ENCODE assay signal across 8 cellular contexts in genomic region chr19:35994868-35995654, GRCh38. TPM values are rescaled to one million over a fixed set of nuclear protein-coding genes. Genes with fewer than 3 reads are reported as not detected.
DNase-seq lines count a peak whose midpoint lies in the region; ATAC-seq, FAIRE-seq and TF ChIP-seq lines count a peak whose summit lies in the region.

A gene with protein sequence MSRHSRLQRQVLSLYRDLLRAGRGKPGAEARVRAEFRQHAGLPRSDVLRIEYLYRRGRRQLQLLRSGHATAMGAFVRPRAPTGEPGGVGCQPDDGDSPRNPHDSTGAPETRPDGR (plus strand): TSS chr19:35995188. CDS start chr19:35995275, 87 bp downstream.

- peaks cover 3 to 4% of the 10 kb centered on the region in 2 experiments for H3K36me3 ChIP-seq in keratinocyte (ENCODE audit: control insufficient read depth in 2 of 2, extremely low read depth in 1 of 2, insufficient read depth in 2 of 2, low read length in 2 of 2)

- no peaks in the 10 kb centered on the region for H3K9me1 ChIP-seq in keratinocyte (ENCODE audit: control insufficient read depth, extremely low read depth, insufficient read depth, low read length)

- H3K9me3 ChIP-seq in keratinocyte (ENCODE audit: control insufficient read depth, low read depth, low read length): no peaks in the 10 kb centered on the region

- peak within 1 kb of the TSS; percentile 98 for H2AFZ ChIP-seq in keratinocyte (ENCODE audit: control insufficient read depth, low read length)

- H4K20me1 ChIP-seq in keratinocyte (ENCODE audit: control insufficient read depth, extremely low read depth, insufficient read depth, low read length): no peaks in the 10 kb centered on the region

- dilution Hi-C loops in keratinocyte (cut with MboI; ENCODE audit: extremely low pct_ligation_motif_present, low sequenced_read_pairs): no loop called here

- H3K4me3 ChIP-seq in AG09309 (ENCODE audit: control insufficient read depth, low read depth, low read length) (peak within 1 kb of the TSS; percentile 84), keratinocyte (ENCODE audit: control insufficient read depth in 2 of 3, extremely low read depth in 1 of 3, insufficient read depth in 2 of 3, low read depth in 1 of 3, low read length in 3 of 3) (peak within 1 kb of the TSS; percentile 70 to 87 (median 77))

- DNase-seq in AG09309 (ENCODE audit: low read depth): peak; percentile 39
- DNase-seq in NCI-H345 treated with DMSO at 0.1 percent for 48 hours (lab: John Stamatoyannopoulos, UW; ENCODE audit: unreplicated experiment): peak; percentile 98
- DNase-seq in cerebellar cortex (ENCODE audit: low spot score): peak; percentile 97
- peak; percentile 42 for DNase-seq in keratinocyte (ENCODE audit: low read depth, low spot score)
- DNase-seq in stimulated activated CD4-positive, alpha-beta T cell treated with anti-CD3 and anti-CD28 coated beads, Interleukin-15, amount 100 ng/mL, for 1 hour (ENCODE audit: low read depth in 1 of 2, low spot score in 1 of 2): peak; percentile 79 to 89

- H3K27me3 ChIP-seq in keratinocyte (ENCODE audit: control insufficient read depth, extremely low read depth, insufficient read depth, low read length): no peaks in the 10 kb centered on the region

- H3K9ac ChIP-seq in keratinocyte (ENCODE audit: control insufficient read depth, extremely low read depth, insufficient read depth, low read length): peak within 1 kb of the TSS; percentile 68

- H3K79me2 ChIP-seq in keratinocyte (ENCODE audit: control insufficient read depth, insufficient read depth, low read length): peaks cover 20% of the 10 kb centered on the region

- peaks cover 24% of the 10 kb centered on the region for H3K4me1 ChIP-seq in keratinocyte (ENCODE audit: control insufficient read depth, extremely low read depth, insufficient read depth, low read length)

- peak within 1 kb of the TSS; percentile 60 for H3K27ac ChIP-seq in keratinocyte (ENCODE audit: control insufficient read depth, insufficient read depth, low read length)

- TF ChIP-seq CTCF in AG09309 (IDR thresholded peaks at IDR 0.05; ENCODE audit: control insufficient read depth, insufficient read depth, low read depth, low read length, missing control alignments) (no peak), keratinocyte (optimal IDR thresholded peaks at IDR 0.05 in 1 of 3, IDR thresholded peaks at IDR 0.05 in 1 of 3, conservative IDR thresholded peaks at IDR 0.05 in 1 of 3; ENCODE audit: extremely low read depth in 1 of 3, insufficient read depth in 2 of 3, low read length in 3 of 3) (no peak)

- peak; percentile 84 for ATAC-seq in GM18909 (IDR thresholded peaks at IDR 0.05; ENCODE audit: poor library complexity, unreplicated experiment)
- peak; percentile 85 for ATAC-seq in HG03196 (IDR thresholded peaks at IDR 0.05; ENCODE audit: unreplicated experiment)
- peak; percentile 92 for ATAC-seq in activated CD4-positive, CD25-positive, alpha-beta regulatory T cell treated with anti-CD3 and anti-CD28 coated beads, Interleukin-2, amount 50 U/mL, for 24 hours

- peak within 1 kb of the TSS; percentile 95 for H3K4me2 ChIP-seq in keratinocyte (ENCODE audit: control insufficient read depth, extremely low read depth, insufficient read depth, low read depth, low read length)

- FAIRE-seq in keratinocyte (lab: Jason Lieb, UNC): peak; percentile 80

RNA-seq across cellular contexts. Expression of the gene that starts here (rescaled TPM):
- 7.3 to 11.9 TPM (median 8.0 TPM) in 3 replicates for polyA plus RNA-seq in keratinocyte
- polyA plus RNA-seq in keratinocyte (2011; ENCODE audit: low read depth): 3.0 TPM
- 6.0 and 12.4 TPM in 2 replicates for polyA plus RNA-seq in keratinocyte (2011; cell fraction: cytosol; rRNA removed)
- 8.5 TPM in 2 replicates for polyA plus RNA-seq in keratinocyte (2011; cell fraction: nucleus; rRNA removed)
- polyA plus RNA-seq in keratinocyte (2012; ENCODE audit: low replicate concordance): 8.5 and 12.8 TPM in 2 replicates
- polyA minus RNA-seq in keratinocyte: 1.5 to 3.0 TPM (median 2.7 TPM) in 3 replicates
- 11.5 TPM for polyA minus RNA-seq in keratinocyte (2011; cell fraction: cytosol; rRNA and poly(A)+ RNA removed)
- 2.6 and 2.8 TPM in 2 replicates for polyA minus RNA-seq in keratinocyte (2011; cell fraction: nucleus; rRNA and poly(A)+ RNA removed)

Comparison
In these comparisons a context has a peak if more than half of its experiments do, and no peak if none do; other contexts are left out.
1. Peak in every context shown above with its lines: DNase-seq, ATAC-seq, H3K4me3 ChIP-seq and H3K27ac ChIP-seq.
2. DNase-seq: peak in every context shown above with its lines; median percentile 98 in NCI-H345 treated with DMSO at 0.1 percent for 48 hours; 97 in cerebellar cortex; 84 in stimulated activated CD4-positive, alpha-beta T cell treated with anti-CD3 and anti-CD28 coated beads, Interleukin-15, amount 100 ng/mL, for 1 hour; 42 in keratinocyte; 39 in AG09309.